In the genomic region with DNA sequence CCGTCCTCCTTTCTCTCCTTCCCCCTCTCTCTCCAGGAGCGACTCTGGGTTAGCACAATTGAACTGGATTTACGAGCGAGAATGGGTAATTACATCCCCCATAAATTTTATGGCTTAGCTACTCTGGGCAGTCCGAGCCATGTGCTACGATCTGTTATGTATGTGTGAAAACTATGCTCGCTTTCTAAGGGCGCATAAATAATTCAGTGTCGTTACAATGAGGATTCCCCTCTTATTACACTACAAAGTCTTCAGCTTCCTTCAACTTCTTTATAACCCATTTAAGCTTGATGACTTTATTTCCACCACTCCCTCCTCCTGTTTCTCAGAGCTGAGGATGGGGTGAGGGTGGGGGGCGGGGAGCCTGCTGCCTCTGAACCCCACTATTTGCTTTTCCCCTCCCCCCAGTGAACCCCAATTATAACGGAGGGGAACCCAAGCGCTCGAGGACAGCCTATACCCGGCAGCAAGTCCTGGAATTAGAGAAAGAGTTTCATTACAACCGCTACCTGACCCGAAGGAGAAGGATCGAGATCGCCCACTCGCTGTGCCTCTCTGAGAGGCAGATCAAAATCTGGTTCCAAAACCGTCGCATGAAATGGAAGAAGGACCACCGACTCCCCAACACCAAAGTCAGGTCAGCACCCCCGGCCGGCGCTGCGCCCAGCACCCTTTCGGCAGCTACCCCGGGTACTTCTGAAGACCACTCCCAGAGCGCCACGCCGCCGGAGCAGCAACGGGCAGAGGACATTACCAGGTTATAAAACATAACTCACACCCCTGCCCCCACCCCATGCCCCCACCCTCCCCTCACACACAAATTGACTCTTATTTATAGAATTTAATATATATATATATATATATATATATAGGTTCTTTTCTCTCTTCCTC, we compare ENCODE assay signal across 11 cellular contexts. TPM values are rescaled to one million over a fixed set of nuclear protein-coding genes. Genes with fewer than 3 reads are reported as not detected.
DNase-seq lines count a peak whose midpoint lies in the region; ATAC-seq and TF ChIP-seq lines count a peak whose summit lies in the region.
"Had no signal": no experiment of that assay in that cellular context is flagged by ENCODE, and none has a peak within 500 bp of the region (broad histone marks: within the 10 kb centered on the region; RNA-seq: fewer than 3 reads in every experiment).

No MANE protein-coding gene starts in this region.

- no peaks in the 10 kb centered on the region for H4K20me1 ChIP-seq in DOHH2 (ENCODE audit: control insufficient read depth, insufficient read depth, low read depth, low read length)
- H4K20me1 ChIP-seq in PC-9 (ENCODE audit: insufficient read depth), result no peaks in the 10 kb centered on the region

- peaks cover 9% of the 10 kb centered on the region for H3K27me3 ChIP-seq in DOHH2 (ENCODE audit: control insufficient read depth, low read length)
- H3K27me3 ChIP-seq in sigmoid colon, result peaks cover 24 to 66% (median 53%) of the 10 kb centered on the region in 3 donors
- H3K27me3 ChIP-seq in PC-9 (ENCODE audit: insufficient read depth, low read depth), result peaks cover 6% of the 10 kb centered on the region

- H3K9me3 ChIP-seq in DOHH2 (ENCODE audit: control insufficient read depth, insufficient read depth, low read length) (no peaks in the 10 kb centered on the region), sigmoid colon (no peaks in the 10 kb centered on the region), PC-9 (ENCODE audit: insufficient read depth, low read depth) (no peaks in the 10 kb centered on the region)

- peaks cover 31% of the 10 kb centered on the region for H3K79me2 ChIP-seq in DOHH2 (ENCODE audit: control insufficient read depth, low read length)
- no peaks in the 10 kb centered on the region for H3K79me2 ChIP-seq in PC-9 (ENCODE audit: low read depth)
- H3K79me2 ChIP-seq: parathyroid adenoma had no signal

- ATAC-seq in GM18498 (IDR thresholded peaks at IDR 0.05; ENCODE audit: unreplicated experiment), result no peak
- no peak for ATAC-seq in GM21723 (IDR thresholded peaks at IDR 0.05; ENCODE audit: unreplicated experiment)

- no peaks in the 10 kb centered on the region for H3K9me2 ChIP-seq in DOHH2 (replicated peaks; ENCODE audit: control insufficient read depth, low read length)
- H3K9me2 ChIP-seq in PC-9 (ENCODE audit: insufficient read depth), result no peaks in the 10 kb centered on the region

- no peak for TF ChIP-seq POLR2A in sigmoid colon (IDR thresholded peaks at IDR 0.05)

- H3K4me1 ChIP-seq in DOHH2 (ENCODE audit: control insufficient read depth, low read length) (peaks cover 41% of the 10 kb centered on the region), sigmoid colon (peaks cover 0 to 41% (median 35%) of the 10 kb centered on the region in 4 donors), PC-9 (replicated peaks; ENCODE audit: insufficient read depth) (no peaks in the 10 kb centered on the region)
- H3K4me1 ChIP-seq: parathyroid adenoma had no signal

- peak overlapping the region; percentile 87 for H3K4me2 ChIP-seq in DOHH2 (ENCODE audit: low read length)
- H3K4me2 ChIP-seq in PC-9, result no peak overlapping the region

- H3F3A ChIP-seq in DOHH2 (ENCODE audit: control insufficient read depth, insufficient read depth) (peaks cover 11% of the 10 kb centered on the region), PC-9 (ENCODE audit: insufficient read depth, low read depth) (no peaks in the 10 kb centered on the region)

- CTCF ChIA-PET in PC-9 (lab: Charles Lee), result interaction anchor here (1.4 kb wide), 1 partner anchor 22 kb away, joined by 15 read pairs; a partner anchor contains a TSS

- intact Hi-C loops in sigmoid colon (cut with DNase I), result loop anchor here (2.0 to 5.0 kb wide), 3 partner anchors 24 to 138 kb away; no protein-coding TSS in a partner anchor
- intact Hi-C loops in PC-9 (cut with micrococcal nuclease; ENCODE audit: unreplicated experiment), result no loop called here

- TF ChIP-seq CTCF in DOHH2 (IDR thresholded peaks at IDR 0.05; ENCODE audit: low read depth, low read length, poor library complexity, severe bottlenecking), result no peak
- TF ChIP-seq CTCF in epithelial cell of esophagus (IDR thresholded peaks at IDR 0.05; ENCODE audit: insufficient read depth, low read depth, low read length, missing control alignments), result no peak
- TF ChIP-seq CTCF in sigmoid colon (IDR thresholded peaks at IDR 0.05), result no peak
- TF ChIP-seq CTCF in PC-9 (conservative IDR thresholded peaks at IDR 0.05), result no peak

- peaks cover 22% of the 10 kb centered on the region for H3K36me3 ChIP-seq in DOHH2 (ENCODE audit: control insufficient read depth, low read length)
- H3K36me3 ChIP-seq in sigmoid colon, result no peaks in the 10 kb centered on the region
- H3K36me3 ChIP-seq in PC-9 (ENCODE audit: low read depth), result no peaks in the 10 kb centered on the region

- no peak for TF ChIP-seq EP300 in sigmoid colon (IDR thresholded peaks at IDR 0.05)

- H3K4me3 ChIP-seq in DOHH2 (ENCODE audit: low read length) (peak overlapping the region; percentile 79), epithelial cell of esophagus (ENCODE audit: low read length) (peak overlapping the region; percentile 56), sigmoid colon (peak overlapping the region; percentile 40 to 61 (median 52)), PC-9 (no peak overlapping the region)

- POLR2A ChIA-PET in PC-9 (lab: Charles Lee; ENCODE audit: unreplicated experiment), result no interaction called here

- no peak overlapping the region for H2AFZ ChIP-seq in PC-9

- peak overlapping the region; percentile 86; the same call in 1 of the 2 replicates for H3K27ac ChIP-seq in DOHH2 (ENCODE audit: low read depth, low read length)
- peak overlapping the region in 2 of 4 donors; percentile 65 to 69 for H3K27ac ChIP-seq in sigmoid colon
- no peak overlapping the region for H3K27ac ChIP-seq in PC-9
- H3K27ac ChIP-seq: parathyroid adenoma had no signal

- 15 to 18% methylated on average over 33 of the region's 33 CpGs for WGBS in sigmoid colon, 2 donors

- no TSS peak for BruUV-seq in PC-9 (replicated peaks; lab: Mats Ljungman, UMichigan)

- DNase-seq in NCI-H69 (lab: John Stamatoyannopoulos, UW) (peak; percentile 92), epithelial cell of esophagus (ENCODE audit: low read depth) (no peak), sigmoid colon (no peak), PC-9 (no peak), NCI-H524 treated with DMSO at 0.1 percent for 48 hours (lab: John Stamatoyannopoulos, UW) (no peak)
- DNase-seq: KBM-7; stimulated activated naive CD4-positive, alpha-beta T cell treated with Interleukin-2 at 50 U/mL for 16 hours had no signal

RNA-seq across cellular contexts. Expression of a gene that starts 1.1 kb away (rescaled TPM):
- total RNA-seq in sigmoid colon, result 1 to 10 TPM in 1 of 4 donors, under 1 TPM in 2, not detected in 1; 0.66 to 1.2 (median 0.71) TPM
- under 1 TPM in 1 of 3 donors, not detected in 2; 0.38 TPM for polyA plus RNA-seq in sigmoid colon
- 3.8 and 4.7 TPM in 2 replicates for total RNA-seq in PC-9 (2021)

RNA-seq across cellular contexts. Expression of a gene that starts 21.8 kb away (rescaled TPM):
- total RNA-seq in sigmoid colon, result 1 to 10 TPM in 1 of 4 donors, not detected in 3; 1.4 TPM
- under 1 TPM in 1 of 3 donors, not detected in 2; 0.03 TPM for polyA plus RNA-seq in sigmoid colon
- total RNA-seq in PC-9 (2021), result 0.61 and 1.8 TPM in 2 replicates

RNA-seq across cellular contexts. Expression of a gene that starts 26.4 kb away (rescaled TPM):
- not detected for total RNA-seq in sigmoid colon
- not detected for polyA plus RNA-seq in sigmoid colon
- total RNA-seq in PC-9 (2021), result 4.1 and 5.7 TPM in 2 replicates

RNA-seq across cellular contexts. Expression of a gene that starts 45.9 kb away (rescaled TPM):
- total RNA-seq in sigmoid colon, result not detected
- polyA plus RNA-seq in sigmoid colon, result 1 to 10 TPM in 1 of 3 donors, not detected in 2; 1.8 TPM
- total RNA-seq in PC-9 (2021), result 3.8 and 4.3 TPM in 2 replicates

RNA-seq across cellular contexts. Expression of a gene that starts 54.7 kb away (rescaled TPM):
- total RNA-seq in sigmoid colon, result not detected
- under 1 TPM in 1 of 3 donors, not detected in 2; 0.04 TPM for polyA plus RNA-seq in sigmoid colon
- 7.5 and 10.2 TPM in 2 replicates for total RNA-seq in PC-9 (2021)
